ENCODE assay signal across 12 cellular contexts in the genomic region with DNA sequence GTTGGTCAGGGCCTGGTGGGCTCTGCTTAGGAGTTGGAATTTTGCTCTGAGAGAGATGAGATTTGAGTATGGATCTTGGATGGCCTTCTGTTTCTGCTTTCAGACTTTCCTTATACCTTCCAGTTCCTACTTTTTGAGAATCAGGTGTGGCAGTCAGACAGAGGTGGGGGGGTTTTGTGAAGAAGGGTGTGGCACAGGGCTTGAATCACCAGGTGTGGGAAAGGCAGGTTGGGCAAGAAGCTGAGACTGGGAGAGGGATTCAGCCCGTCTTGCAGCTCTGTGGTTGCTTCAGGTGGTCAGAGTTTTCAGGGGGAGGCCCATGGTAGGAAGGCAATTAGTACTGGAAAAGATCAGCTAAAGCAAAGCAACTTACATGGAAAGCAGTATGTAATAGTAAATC.
DNase-seq lines count a peak whose midpoint lies in the region; ATAC-seq and TF ChIP-seq lines count a peak whose summit lies in the region.
"Had no signal": no experiment of that assay in that cellular context is flagged by ENCODE, and none has a peak within 500 bp of the region (broad histone marks: within the 10 kb centered on the region; RNA-seq: fewer than 3 reads in every experiment).

No MANE protein-coding gene starts in this region.

- H3K9me3 ChIP-seq in PC-3 (ENCODE audit: low read length) (no peaks in the 10 kb centered on the region), stomach (no peaks in the 10 kb centered on the region)
- H3K9me3 ChIP-seq: tibial artery had no signal

- peaks cover 25% of the 10 kb centered on the region for H3K4me1 Mint-ChIP-seq in activated T-cell treated with anti-CD3 and anti-CD28 coated beads, Interleukin-2, amount 50 U/mL, for 72 hours (ENCODE audit: low read depth)

- no peaks in the 10 kb centered on the region for H4K20me1 ChIP-seq in PC-3 (ENCODE audit: low read length)

- peak overlapping the region; percentile 69 for H3K4me2 ChIP-seq in PC-3 (ENCODE audit: low read length)

- no peaks in the 10 kb centered on the region for H3K36me3 Mint-ChIP-seq in activated T-cell treated with anti-CD3 and anti-CD28 coated beads, Interleukin-2, amount 50 U/mL, for 72 hours (ENCODE audit: insufficient read depth in 2 of 2)

- H3K4me3 ChIP-seq in PC-3 (ENCODE audit: low read length) (peak overlapping the region; percentile 52), stomach (peak overlapping the region in 3 of 4 donors; percentile 5 to 37 (median 31))

- peaks cover 9% of the 10 kb centered on the region for H3K27me3 Mint-ChIP-seq in activated T-cell treated with anti-CD3 and anti-CD28 coated beads, Interleukin-2, amount 50 U/mL, for 72 hours (ENCODE audit: low read depth)

- WGBS in stomach, 5 donors: 32 to 43% (median 39%) methylated on average over 1 of the region's 1 CpG

- no TSS peak for BruUV-seq in PC-3 (replicated peaks; lab: Mats Ljungman, UMichigan)

- peaks cover 7% of the 10 kb centered on the region for H3F3A ChIP-seq in PC-3 (ENCODE audit: low read length, unreplicated experiment)

- TF ChIP-seq CTCF in PC-3 (conservative IDR thresholded peaks at IDR 0.05; ENCODE audit: low read depth, low read length): no peak
- TF ChIP-seq CTCF in stomach (IDR thresholded peaks at IDR 0.05): no peak

- POLR2A ChIA-PET in PC-3 (lab: Charles Lee; ENCODE audit: unreplicated experiment): interaction anchor here (0.5 to 0.6 kb wide), 3 partner anchors 17 to 202 kb away, joined by 3 to 6 read pairs (median 4); no protein-coding TSS in a partner anchor

- peak overlapping the region; percentile 47 for H3K27ac Mint-ChIP-seq in activated T-cell treated with anti-CD3 and anti-CD28 coated beads, Interleukin-2, amount 50 U/mL, for 72 hours

- peak overlapping the region; percentile 29 to 68 for H3K4me3 Mint-ChIP-seq in activated T-cell treated with anti-CD3 and anti-CD28 coated beads, Interleukin-2, amount 50 U/mL, for 72 hours

- H3K9me3 Mint-ChIP-seq in activated T-cell treated with anti-CD3 and anti-CD28 coated beads, Interleukin-2, amount 50 U/mL, for 72 hours: no peaks in the 10 kb centered on the region

- TF ChIP-seq EP300 in stomach (IDR thresholded peaks at IDR 0.05): no peak

- no peak for DNase-seq in activated T-cell treated with anti-CD3 and anti-CD28 coated beads, Interleukin-2, amount 50 U/mL, for 72 hours
- no peak for DNase-seq in activated T-cell treated with anti-CD3 and anti-CD28 coated beads, Interleukin-2, amount 50 U/mL, for 48 hours
- DNase-seq in PC-3 (peak; percentile 96), left colon (no peak), stomach (peak; percentile 36)
- no peak for DNase-seq in stimulated activated CD4-positive, alpha-beta T cell treated with anti-CD3 and anti-CD28 coated beads, Interleukin-1b, Interleukin-23, amount 100 ng/mL, for 48 hours
- DNase-seq: activated naive CD4-positive, alpha-beta T cell treated with Interleukin-2 at 50 U/mL for 16 hours; cortex of kidney; posterior cingulate gyrus; tibial artery had no signal

- peak overlapping the region; percentile 38 for H3K9ac ChIP-seq in PC-3 (ENCODE audit: low read length)

- peak overlapping the region; percentile 76 for H3K27ac ChIP-seq in PC-3 (ENCODE audit: low read length)
- peak overlapping the region; percentile 48 to 82 (median 74) for H3K27ac ChIP-seq in stomach

- no peaks in the 10 kb centered on the region for H3K9me2 ChIP-seq in PC-3 (replicated peaks; ENCODE audit: low read length)

- CTCF ChIA-PET in PC-3 (lab: Charles Lee): interaction anchor here (1.3 kb wide), 1 partner anchor 117 kb away, joined by 3 read pairs; no protein-coding TSS in a partner anchor

- intact Hi-C loops in PC-3 (cut with micrococcal nuclease) (loop anchor here (2.0 kb wide), 4 partner anchors 139 to 531 kb away; no protein-coding TSS in a partner anchor), left colon (cut with DNase I, micrococcal nuclease) (no loop called here), stomach (cut with DNase I; ENCODE audit: low total_unique reads) (no loop called here)

- TF ChIP-seq POLR2A in stomach (IDR thresholded peaks at IDR 0.05): no peak

- H3K36me3 ChIP-seq in PC-3 (ENCODE audit: low read depth, low read length) (no peaks in the 10 kb centered on the region), stomach (no peaks in the 10 kb centered on the region)
- H3K36me3 ChIP-seq: tibial artery had no signal

- no peak for ATAC-seq in activated T-cell treated with anti-CD3 and anti-CD28 coated beads, Interleukin-2, amount 50 U/mL, for 72 hours (replicated peaks in 1 of 2)
- ATAC-seq in PC-3: peak; percentile 4; the same call in 1 of the 2 replicates
- ATAC-seq in left colon: peak; percentile 52
- ATAC-seq in GM19463 (IDR thresholded peaks at IDR 0.05; ENCODE audit: unreplicated experiment): no peak
- no peak for ATAC-seq in HG02938 (IDR thresholded peaks at IDR 0.05; ENCODE audit: unreplicated experiment)

- peaks cover 18% of the 10 kb centered on the region; the same call in 1 of the 2 replicates for H3K27me3 ChIP-seq in PC-3 (ENCODE audit: low read length)
- no peaks in the 10 kb centered on the region for H3K27me3 ChIP-seq in stomach
- H3K27me3 ChIP-seq: tibial artery had no signal

- H3K79me2 ChIP-seq in PC-3 (ENCODE audit: low read length): no peaks in the 10 kb centered on the region

- peak overlapping the region; percentile 31 for H2AFZ ChIP-seq in PC-3 (ENCODE audit: low read length)

- H3K4me1 ChIP-seq in PC-3 (ENCODE audit: insufficient read depth, low read length) (peaks cover 45% of the 10 kb centered on the region), stomach (peaks cover 24 to 54% (median 37%) of the 10 kb centered on the region in 4 donors)

Comparison
In these comparisons a context has a peak if more than half of its experiments do, and no peak if none do; other contexts are left out.
1. ATAC-seq: peak in PC-3 (single experiment) and left colon (single experiment); none in activated T-cell treated with anti-CD3 and anti-CD28 coated beads, Interleukin-2, amount 50 U/mL, for 72 hours (0 of 2), GM19463 (single experiment) and HG02938 (single experiment).
2. DNase-seq: peak in PC-3 (single experiment) and stomach (single experiment); none in activated T-cell treated with anti-CD3 and anti-CD28 coated beads, Interleukin-2, amount 50 U/mL, for 72 hours (0 of 2), activated T-cell treated with anti-CD3 and anti-CD28 coated beads, Interleukin-2, amount 50 U/mL, for 48 hours (0 of 2), left colon (0 of 2) and stimulated activated CD4-positive, alpha-beta T cell treated with anti-CD3 and anti-CD28 coated beads, Interleukin-1b, Interleukin-23, amount 100 ng/mL, for 48 hours (single experiment).